ENCODE assay signal across 3 cellular contexts in genomic region chr1:121192512-121192911, GRCh38. TPM values are rescaled to one million over a fixed set of nuclear protein-coding genes. Genes with fewer than 3 reads are reported as not detected.
"Had no signal": no experiment of that assay in that cellular context is flagged by ENCODE, and none has a peak within 500 bp of the region (broad histone marks: within the 10 kb centered on the region; RNA-seq: fewer than 3 reads in every experiment).

No MANE protein-coding gene starts in this region.

RNA-seq across cellular contexts. Expression of gene FAM72B, which starts 8.4 kb away (rescaled TPM):
- total RNA-seq: ascending aorta, body of pancreas, bronchial epithelial cell had no signal
